In genomic region chr12:9143929-9144328, GRCh38 we compare ENCODE assay signal across 31 cellular contexts. TPM values are rescaled to one million over a fixed set of nuclear protein-coding genes. Genes with fewer than 3 reads are reported as not detected.
"Had no signal": no experiment of that assay in that cellular context is flagged by ENCODE, and none has a peak within 500 bp of the region (broad histone marks: within the 10 kb centered on the region; RNA-seq: fewer than 3 reads in every experiment).

No MANE protein-coding gene starts in this region.

- H3K4me3 Mint-ChIP-seq: activated CD4-positive, alpha-beta T cell treated with anti-CD3 and anti-CD28 coated beads, Interleukin-2, amount 10 ng/mL, durations not matched to agents 24 days and 14 days; activated CD8-positive, alpha-beta T cell treated with anti-CD3 and anti-CD28 coated beads for 36 hours; activated naive CD8-positive, alpha-beta T cell treated with anti-CD3 and anti-CD28 coated beads for 36 hours; activated T-cell treated with anti-CD3 and anti-CD28 coated beads, Interleukin-2, amount 50 U/mL, for 72 hours; activated T-helper 17 cell treated with anti-CD3 and anti-CD28 coated beads, Interleukin-2, amount 50 U/mL, for 72 hours; T-helper 1 cell treated with Interleukin-12 subunit alpha and Interleukin-12 subunit beta and Interleukin-4 antibody, amounts not matched to agents 30 μg/mL and 1 μg/mL, for 36 hours; T-helper 2 cell treated with Interferon-gamma antibody and Interleukin-4, amounts not matched to agents 5 μg/mL and 100 μg/mL, for 36 hours had no signal

- H3K4me2 ChIP-seq: KMS-11, SK-N-SH had no signal

- H3K4me1 ChIP-seq: SJSA1 had no signal

- H3K9me3 ChIP-seq: SJSA1, SK-N-SH had no signal

- H3K9ac ChIP-seq: KMS-11, SK-N-SH had no signal

- H3K27me3 Mint-ChIP-seq: activated CD8-positive, alpha-beta T cell treated with anti-CD3 and anti-CD28 coated beads for 36 hours; activated T-helper 17 cell treated with anti-CD3 and anti-CD28 coated beads, Interleukin-2, amount 50 U/mL, for 72 hours had no signal

- H3K27ac ChIP-seq: brain microvascular endothelial cell, cardiac muscle cell, KMS-11, SJSA1 had no signal

- H3K36me3 ChIP-seq: brain microvascular endothelial cell, cardiac muscle cell, SJSA1 had no signal

- FAIRE-seq: TTC549 had no signal

- H3K4me3 ChIP-seq: cardiac muscle cell, SJSA1 had no signal

- H3K27ac Mint-ChIP-seq: activated CD4-positive, alpha-beta T cell treated with anti-CD3 and anti-CD28 coated beads, Interleukin-2, amount 10 ng/mL, durations not matched to agents 24 days and 14 days; activated CD8-positive, alpha-beta T cell treated with anti-CD3 and anti-CD28 coated beads for 36 hours; activated naive CD8-positive, alpha-beta T cell treated with anti-CD3 and anti-CD28 coated beads for 36 hours; activated T-cell treated with anti-CD3 and anti-CD28 coated beads, Interleukin-2, amount 50 U/mL, for 72 hours; activated T-helper 17 cell treated with anti-CD3 and anti-CD28 coated beads, Interleukin-2, amount 50 U/mL, for 72 hours; T-helper 1 cell treated with Interleukin-12 subunit alpha and Interleukin-12 subunit beta and Interleukin-4 antibody, amounts not matched to agents 30 μg/mL and 1 μg/mL, for 36 hours; T-helper 2 cell treated with Interferon-gamma antibody and Interleukin-4, amounts not matched to agents 5 μg/mL and 100 μg/mL, for 36 hours had no signal

- ATAC-seq: activated CD8-positive, alpha-beta T cell treated with anti-CD3 and anti-CD28 coated beads for 36 hours; activated T-cell treated with anti-CD3 and anti-CD28 coated beads, Interleukin-2, amount 50 U/mL, for 72 hours; activated T-helper 17 cell treated with anti-CD3 and anti-CD28 coated beads, Interleukin-2, amount 50 U/mL, for 72 hours; Panc1 had no signal

- H3K27me3 ChIP-seq: brain microvascular endothelial cell, cardiac muscle cell, SJSA1 had no signal

- DNase-seq: activated CD4-positive, alpha-beta T cell treated with anti-CD3 and anti-CD28 coated beads, Interleukin-2, amount 10 ng/mL, durations not matched to agents 24 days and 14 days; activated CD4-positive, alpha-beta T cell treated with anti-CD3 and anti-CD28 coated beads, Interleukin-2, amount 50 U/mL, for 4 hours; activated CD8-positive, alpha-beta T cell treated with anti-CD3 and anti-CD28 coated beads for 36 hours; activated effector memory CD4-positive, alpha-beta T cell treated with anti-CD3 and anti-CD28 coated beads, Interleukin-2, amount 50 U/mL, for 16 hours; activated naive CD4-positive, alpha-beta T cell; activated naive CD4-positive, alpha-beta T cell treated with anti-CD3 and anti-CD28 coated beads, Interleukin-2, amount 50 U/mL, for 16 hours; activated naive CD8-positive, alpha-beta T cell treated with anti-CD3 and anti-CD28 coated beads for 36 hours; activated T-cell treated with anti-CD3 and anti-CD28 coated beads, Interleukin-2, amount 50 U/mL, for 1 hour; activated T-cell treated with anti-CD3 and anti-CD28 coated beads, Interleukin-2, amount 50 U/mL, for 72 hours; amniotic stem cell; aorta; brain microvascular endothelial cell; NCI-H1105; NCI-H1417 treated with DMSO at 0.1 percent for 48 hours; NCI-H187 treated with DMSO at 0.1 percent for 48 hours; NCI-H2081; NCI-H2171 treated with DMSO at 0.1 percent for 48 hours; NCI-H2227 treated with DMSO at 0.1 percent for 48 hours; NCI-H524 treated with DMSO at 0.1 percent for 48 hours; SHP77 treated with DMSO at 0.1 percent for 48 hours; SK-N-SH had no signal

RNA-seq across cellular contexts. Expression of gene A2M, which starts 28.2 kb away (rescaled TPM):
- total RNA-seq: activated CD4-positive, alpha-beta T cell treated with anti-CD3 and anti-CD28 coated beads, Interleukin-2, amount 10 ng/mL, durations not matched to agents 24 days and 14 days; activated CD8-positive, alpha-beta memory T cell treated with anti-CD3 and anti-CD28 coated beads for 36 hours; activated CD8-positive, alpha-beta T cell treated with anti-CD3 and anti-CD28 coated beads for 36 hours; activated naive CD8-positive, alpha-beta T cell treated with anti-CD3 and anti-CD28 coated beads for 36 hours; NCI-H460 had no signal
